8 cellular contexts compared by ENCODE assay signal in genomic region chr17:39674702-39675389, GRCh38. TPM values are rescaled to one million over a fixed set of nuclear protein-coding genes. Genes with fewer than 3 reads are reported as not detected.
A peak's percentile ranks its signal among the peaks of the same experiment; 100 is the strongest.
DNase-seq lines count a peak whose midpoint lies in the region; ATAC-seq and TF ChIP-seq lines count a peak whose summit lies in the region.

No MANE protein-coding gene starts in this region.

- peaks cover 31% of the 10 kb centered on the region for H3K4me1 ChIP-seq in Caco-2
- peaks cover 38 to 48% of the 10 kb centered on the region in 2 donors for H3K4me1 ChIP-seq in naive thymus-derived CD4-positive, alpha-beta T cell (ENCODE audit: control insufficient read depth in 2 of 2, insufficient read depth in 2 of 2, low read length in 2 of 2)

- peak; percentile 72 to 84 for DNase-seq in Caco-2
- DNase-seq in MG63, result peak; percentile 40
- DNase-seq in choroid plexus epithelial cell (ENCODE audit: low read depth), result peak; percentile 40
- no peak for DNase-seq in naive thymus-derived CD4-positive, alpha-beta T cell
- DNase-seq in putamen (ENCODE audit: low spot score), result no peak

- no TSS peak for BruUV-seq in Caco-2 (replicated peaks; lab: Mats Ljungman, UMichigan)

- intact Hi-C loops in Caco-2 (cut with micrococcal nuclease; ENCODE audit: unreplicated experiment), result loop anchor here (1.0 kb wide), 1 partner anchor 20 kb away; no protein-coding TSS in a partner anchor
- intact Hi-C loops in naive thymus-derived CD4-positive, alpha-beta T cell (cut with micrococcal nuclease), result no loop called here

- H3K9me3 Mint-ChIP-seq in Caco-2 (ENCODE audit: unreplicated experiment), result no peaks in the 10 kb centered on the region
- no peaks in the 10 kb centered on the region for H3K9me3 Mint-ChIP-seq in naive thymus-derived CD4-positive, alpha-beta T cell

- CTCF ChIA-PET in Caco-2 (lab: Charles Lee), result interaction anchor here (0.7 to 2.2 kb wide), 10 partner anchors 8 to 128 kb away, joined by 3 to 14 read pairs (median 4); partner anchors contain the start of genes ERBB2, MIEN1 and PGAP3
- CTCF ChIA-PET in naive thymus-derived CD4-positive, alpha-beta T cell (lab: Charles Lee), result interaction anchor here (1.1 to 1.6 kb wide), 4 partner anchors 8 to 56 kb away, joined by 3 to 4 read pairs (median 3); partner anchors contain the start of gene MIEN1

- no peak overlapping the region for H3K4me3 ChIP-seq in Caco-2 (ENCODE audit: low read depth, low read length)
- no peak overlapping the region for H3K4me3 ChIP-seq in MG63
- no peak overlapping the region for H3K4me3 ChIP-seq in choroid plexus epithelial cell (ENCODE audit: low read depth, low read length)
- H3K4me3 ChIP-seq in naive thymus-derived CD4-positive, alpha-beta T cell (ENCODE audit: low read length), result no peak overlapping the region

- H3K4me3 Mint-ChIP-seq in Caco-2 (ENCODE audit: unreplicated experiment), result no peak overlapping the region
- peak overlapping the region in 1 of 10 donors; percentile 72 for H3K4me3 Mint-ChIP-seq in naive thymus-derived CD4-positive, alpha-beta T cell

- no peaks in the 10 kb centered on the region for H3K27me3 Mint-ChIP-seq in Caco-2 (ENCODE audit: insufficient read depth, unreplicated experiment)
- peaks cover 0 to 9% (median 0%) of the 10 kb centered on the region in 5 donors for H3K27me3 Mint-ChIP-seq in naive thymus-derived CD4-positive, alpha-beta T cell

- H3K36me3 ChIP-seq in Caco-2 (ENCODE audit: control insufficient read depth, insufficient read depth, low read length) (no peaks in the 10 kb centered on the region), MG63 (no peaks in the 10 kb centered on the region)
- no peaks in the 10 kb centered on the region for H3K36me3 ChIP-seq in naive thymus-derived CD4-positive, alpha-beta T cell (ENCODE audit: control insufficient read depth in 2 of 3, insufficient read depth in 3 of 3, low read length in 3 of 3)

- peak overlapping the region; percentile 78 for H3K27ac Mint-ChIP-seq in Caco-2 (ENCODE audit: unreplicated experiment)
- peak overlapping the region in 5 of 9 donors; percentile 55 to 78 (median 68) for H3K27ac Mint-ChIP-seq in naive thymus-derived CD4-positive, alpha-beta T cell

- no peak for TF ChIP-seq CTCF in Caco-2 (IDR thresholded peaks at IDR 0.05; ENCODE audit: insufficient read depth in 1 of 2, low read depth in 1 of 2, low read length in 1 of 2, severe bottlenecking in 1 of 2, unreplicated experiment in 1 of 2)
- no peak for TF ChIP-seq CTCF in choroid plexus epithelial cell (conservative IDR thresholded peaks at IDR 0.05; ENCODE audit: low read depth, low read length)

- H3K27me3 ChIP-seq in Caco-2 (replicated peaks; ENCODE audit: control insufficient read depth, insufficient read depth, low read length), result no peaks in the 10 kb centered on the region
- H3K27me3 ChIP-seq in MG63, result no peaks in the 10 kb centered on the region
- no peaks in the 10 kb centered on the region for H3K27me3 ChIP-seq in naive thymus-derived CD4-positive, alpha-beta T cell (ENCODE audit: control insufficient read depth in 2 of 2, insufficient read depth in 2 of 2, low read length in 2 of 2)

- no peak overlapping the region for H3K27ac ChIP-seq in naive thymus-derived CD4-positive, alpha-beta T cell (ENCODE audit: low read depth, low read length)

- no peaks in the 10 kb centered on the region for H3K9me3 ChIP-seq in Caco-2
- H3K9me3 ChIP-seq in MG63, result no peaks in the 10 kb centered on the region
- H3K9me3 ChIP-seq in naive thymus-derived CD4-positive, alpha-beta T cell (ENCODE audit: control insufficient read depth in 2 of 3, low read length in 3 of 3), result no peaks in the 10 kb centered on the region

- peaks cover 11% of the 10 kb centered on the region for H3K36me3 Mint-ChIP-seq in Caco-2 (ENCODE audit: insufficient read depth, unreplicated experiment)
- peaks cover 0 to 10% (median 0%) of the 10 kb centered on the region in 5 donors for H3K36me3 Mint-ChIP-seq in naive thymus-derived CD4-positive, alpha-beta T cell

- no peak for ATAC-seq in naive thymus-derived CD4-positive, alpha-beta T cell
- ATAC-seq in HG02610 (IDR thresholded peaks at IDR 0.05; ENCODE audit: unreplicated experiment), result no peak
- ATAC-seq in GM19455 (IDR thresholded peaks at IDR 0.05; ENCODE audit: unreplicated experiment), result no peak
- no peak for ATAC-seq in GM21381 (IDR thresholded peaks at IDR 0.05; ENCODE audit: unreplicated experiment)

- H3K4me1 Mint-ChIP-seq in Caco-2 (ENCODE audit: low read depth, unreplicated experiment), result peaks cover 14% of the 10 kb centered on the region
- H3K4me1 Mint-ChIP-seq in naive thymus-derived CD4-positive, alpha-beta T cell, result peaks cover 35 to 58% (median 49%) of the 10 kb centered on the region in 7 donors

- POLR2A ChIA-PET in Caco-2 (lab: Charles Lee), result interaction anchor here (0.6 kb wide), 1 partner anchor 44 kb away, joined by 3 read pairs; no protein-coding TSS in a partner anchor
- POLR2A ChIA-PET in naive thymus-derived CD4-positive, alpha-beta T cell (lab: Charles Lee), result interaction anchor here (0.5 to 1.2 kb wide), 3 partner anchors 8 to 177 kb away, joined by 3 to 4 read pairs (median 3); no protein-coding TSS in a partner anchor

RNA-seq across cellular contexts. Expression of gene PNMT, which starts 6.6 kb away (rescaled TPM):
- total RNA-seq in Caco-2 (2022), result not detected in 2 replicates
- not detected in 2 replicates for total RNA-seq in MG63 (2014; rRNA removed; shearing (Covaris generic); ENCODE audit: low replicate concordance)
- total RNA-seq in naive thymus-derived CD4-positive, alpha-beta T cell, result under 1 TPM in 4 of 5 experiments, not detected in 1; 0.42 to 0.89 (median 0.50) TPM
- under 1 TPM; 0.36 to 0.48 TPM for polyA plus RNA-seq in naive thymus-derived CD4-positive, alpha-beta T cell

RNA-seq across cellular contexts. Expression of gene TCAP, which starts 9.7 kb away (rescaled TPM):
- total RNA-seq in Caco-2 (2022), result 1.6 TPM in 2 replicates
- 0.07 TPM in 1 of 2 replicates, not detected in the other for total RNA-seq in MG63 (2014; rRNA removed; shearing (Covaris generic); ENCODE audit: low replicate concordance)
- total RNA-seq in naive thymus-derived CD4-positive, alpha-beta T cell, result 10 to 100 TPM in 1 of 5 experiments, 1 to 10 TPM in 4; 1.7 to 10.5 (median 4.6) TPM
- polyA plus RNA-seq in naive thymus-derived CD4-positive, alpha-beta T cell, result under 1 TPM in 1 of 2 donors, not detected in 1; 0.12 TPM

RNA-seq across cellular contexts. Expression of gene PGAP3, which starts 13.0 kb away (rescaled TPM):
- 14.7 and 17.4 TPM in 2 replicates for total RNA-seq in Caco-2 (2022)
- 9.5 and 29.2 TPM in 2 replicates for total RNA-seq in MG63 (2014; rRNA removed; shearing (Covaris generic); ENCODE audit: low replicate concordance)
- total RNA-seq in naive thymus-derived CD4-positive, alpha-beta T cell, result 10 to 100 TPM; 26.3 to 39.9 (median 35.1) TPM
- 10 to 100 TPM; 13.3 to 20.7 TPM for polyA plus RNA-seq in naive thymus-derived CD4-positive, alpha-beta T cell

RNA-seq across cellular contexts. Expression of gene ERBB2, which starts 25.0 kb away (rescaled TPM):
- total RNA-seq in Caco-2 (2022), result 121 and 124 TPM in 2 replicates
- 19.8 and 30.8 TPM in 2 replicates for total RNA-seq in MG63 (2014; rRNA removed; shearing (Covaris generic); ENCODE audit: low replicate concordance)
- total RNA-seq in naive thymus-derived CD4-positive, alpha-beta T cell, result 10 to 100 TPM in 1 of 5 experiments, 1 to 10 TPM in 4; 3.6 to 10.5 (median 6.6) TPM
- polyA plus RNA-seq in naive thymus-derived CD4-positive, alpha-beta T cell, result 1 to 10 TPM in 1 of 2 donors, under 1 TPM in 1; 0.39 to 2.4 TPM

RNA-seq across cellular contexts. Expression of gene STARD3, which starts 37.9 kb away (rescaled TPM):
- total RNA-seq in Caco-2 (2022), result 42.6 and 55.5 TPM in 2 replicates
- 55.2 and 61.8 TPM in 2 replicates for total RNA-seq in MG63 (2014; rRNA removed; shearing (Covaris generic); ENCODE audit: low replicate concordance)
- total RNA-seq in naive thymus-derived CD4-positive, alpha-beta T cell, result 100 to 1,000 TPM in 2 of 5 experiments, 10 to 100 TPM in 3; 69.8 to 143 (median 99.3) TPM
- polyA plus RNA-seq in naive thymus-derived CD4-positive, alpha-beta T cell, result 10 to 100 TPM; 46.7 to 56.9 TPM

Comparison
In these comparisons a context has a peak if more than half of its experiments do, and no peak if none do; other contexts are left out.
1. DNase-seq: peak in Caco-2 (2 of 2), MG63 (single experiment) and choroid plexus epithelial cell (single experiment); none in naive thymus-derived CD4-positive, alpha-beta T cell (0 of 9) and putamen (single experiment).